8 cellular contexts compared by ENCODE assay signal in genomic region chr6:157597461-157598312, GRCh38.
DNase-seq lines count a peak whose midpoint lies in the region; ATAC-seq and TF ChIP-seq lines count a peak whose summit lies in the region.

No MANE protein-coding gene starts in this region.

- H3K4me3 Mint-ChIP-seq in activated naive CD4-positive, alpha-beta T cell treated with anti-CD3 and anti-CD28 coated beads for 36 hours: no peak overlapping the region

- H3K9me3 Mint-ChIP-seq in activated naive CD4-positive, alpha-beta T cell treated with anti-CD3 and anti-CD28 coated beads for 36 hours: no peaks in the 10 kb centered on the region

- H3K4me1 Mint-ChIP-seq in activated naive CD4-positive, alpha-beta T cell treated with anti-CD3 and anti-CD28 coated beads for 36 hours (ENCODE audit: low read depth): no peaks in the 10 kb centered on the region

- H3K9me3 ChIP-seq in heart right ventricle: no peaks in the 10 kb centered on the region

- ATAC-seq in heart right ventricle (peak; percentile 47 to 72 (median 64)), GM18873 (IDR thresholded peaks at IDR 0.05; ENCODE audit: low FRiP score, unreplicated experiment) (no peak)

- intact Hi-C loops in activated naive CD4-positive, alpha-beta T cell treated with anti-CD3 and anti-CD28 coated beads for 36 hours (cut with micrococcal nuclease): loop anchor here (1.0 to 5.0 kb wide), 2 partner anchors 260 to 283 kb away; no protein-coding TSS in a partner anchor
- intact Hi-C loops in heart right ventricle (cut with DNase I): loop anchor here in 9 of 10 donors (2.0 to 10.0 kb wide), 7 partner anchors 213 to 283 kb away; partner anchors contain the start of genes ZDHHC14 (in 4 of the 9) and TMEM242 (in 2 of the 9)

- no peaks in the 10 kb centered on the region for H3K36me3 Mint-ChIP-seq in activated naive CD4-positive, alpha-beta T cell treated with anti-CD3 and anti-CD28 coated beads for 36 hours (ENCODE audit: low read depth)

- no peaks in the 10 kb centered on the region for H3K27me3 ChIP-seq in BJ (ENCODE audit: control insufficient read depth, insufficient read depth, low read length)
- no peaks in the 10 kb centered on the region for H3K27me3 ChIP-seq in heart right ventricle

- no peak overlapping the region for H3K27ac Mint-ChIP-seq in activated naive CD4-positive, alpha-beta T cell treated with anti-CD3 and anti-CD28 coated beads for 36 hours

- no peak for DNase-seq in BJ (ENCODE audit: low read depth)
- DNase-seq in GM19240 (ENCODE audit: insufficient read length, low spot score): peak; percentile 29
- DNase-seq in NOMO-1 treated with DMSO at 0.1 percent for 48 hours (lab: John Stamatoyannopoulos, UW; ENCODE audit: unreplicated experiment): peak; percentile 3
- DNase-seq in activated naive CD4-positive, alpha-beta T cell treated with anti-CD3 and anti-CD28 coated beads for 36 hours: peak; percentile 69
- DNase-seq in heart right ventricle: peak; percentile 37 to 49
- DNase-seq in renal cortical epithelial cell (ENCODE audit: low read depth): peak; percentile 21
- no peak for DNase-seq in amniotic stem cell (lab: John Stamatoyannopoulos, UW)

- H3K27me3 Mint-ChIP-seq in activated naive CD4-positive, alpha-beta T cell treated with anti-CD3 and anti-CD28 coated beads for 36 hours (ENCODE audit: low read depth): no peaks in the 10 kb centered on the region

- peaks cover 0 to 9% (median 3%) of the 10 kb centered on the region in 9 donors for H3K4me1 ChIP-seq in heart right ventricle

- CTCF ChIA-PET in BJ (lab: Yijun Ruan, JAX): interaction anchor here (0.6 to 2.2 kb wide), 11 partner anchors 10 to 283 kb away, joined by 3 to 14 read pairs (median 4); no protein-coding TSS in a partner anchor
- CTCF ChIA-PET in activated naive CD4-positive, alpha-beta T cell treated with anti-CD3 and anti-CD28 coated beads for 36 hours (lab: Charles Lee): interaction anchor here (0.5 to 3.0 kb wide), 5 partner anchors 8 to 283 kb away, joined by 3 to 17 read pairs (median 3); no protein-coding TSS in a partner anchor

- H3K27ac ChIP-seq in heart right ventricle: peak overlapping the region in 1 of 10 donors; percentile 15

- TF ChIP-seq CTCF in BJ (IDR thresholded peaks at IDR 0.05; ENCODE audit: insufficient read depth, low read depth, low read length) (peak; percentile 65), heart right ventricle (IDR thresholded peaks at IDR 0.05) (peak in 8 of 9 donors; percentile 44 to 71 (median 57))

- H3K4me3 ChIP-seq in BJ (ENCODE audit: low read depth, low read length) (no peak overlapping the region), heart right ventricle (no peak overlapping the region)

- POLR2A ChIA-PET in BJ (lab: Charles Lee): no interaction called here

- WGBS in heart right ventricle, 2 donors: 41 to 54% methylated on average over 9 of the region's 9 CpGs

- no peaks in the 10 kb centered on the region; the same call in 1 of the 2 replicates for H3K36me3 ChIP-seq in BJ (ENCODE audit: control insufficient read depth, insufficient read depth, low read length)
- H3K36me3 ChIP-seq in heart right ventricle: peaks cover 0 to 33% (median 0%) of the 10 kb centered on the region in 9 donors

Comparison
In these comparisons a context has a peak if more than half of its experiments do, and no peak if none do; other contexts are left out.
1. DNase-seq: peak in GM19240 (single experiment), NOMO-1 treated with DMSO at 0.1 percent for 48 hours (single experiment), activated naive CD4-positive, alpha-beta T cell treated with anti-CD3 and anti-CD28 coated beads for 36 hours (single experiment), heart right ventricle (2 of 2) and renal cortical epithelial cell (single experiment); none in BJ (single experiment) and amniotic stem cell (single experiment).